ENCODE assay signal across 29 cellular contexts in genomic region chr15:65769482-65769881, GRCh38.
"Had no signal": no experiment of that assay in that cellular context is flagged by ENCODE, and none has a peak within 500 bp of the region (broad histone marks: within the 10 kb centered on the region; RNA-seq: fewer than 3 reads in every experiment).

No MANE protein-coding gene starts in this region.

- FAIRE-seq: astrocyte, bronchial epithelial cell, frontal cortex had no signal

- H3K4me3 ChIP-seq: coronary artery, dorsolateral prefrontal cortex had no signal

- ATAC-seq: activated CD4-positive, CD25-positive, alpha-beta regulatory T cell treated with anti-CD3 and anti-CD28 coated beads, Interleukin-2, amount 50 U/mL, for 24 hours; activated CD8-positive, alpha-beta T cell treated with anti-CD3 and anti-CD28 coated beads for 36 hours; activated T-cell treated with anti-CD3 and anti-CD28 coated beads, Interleukin-2, amount 50 U/mL, for 4 hours; activated T-helper 17 cell treated with anti-CD3 and anti-CD28 coated beads, Interleukin-2, amount 50 U/mL, for 72 hours; esophagus mucosa had no signal

- H3K27me3 ChIP-seq: brain microvascular endothelial cell, dorsolateral prefrontal cortex had no signal

- H3K36me3 ChIP-seq: brain microvascular endothelial cell, WERI-Rb-1 had no signal

- H3K27ac ChIP-seq: brain microvascular endothelial cell, coronary artery, dorsolateral prefrontal cortex, WERI-Rb-1 had no signal

- DNase-seq: activated B cell treated with CpG ODN at 0.5 μM for 24 hours; activated CD4-positive, alpha-beta T cell treated with anti-CD3 and anti-CD28 coated beads for 48 hours; activated CD4-positive, alpha-beta T cell treated with anti-CD3 and anti-CD28 coated beads, Interleukin-2, amount 50 U/mL, for 1 hour; activated CD4-positive, alpha-beta T cell treated with anti-CD3 and anti-CD28 coated beads, Interleukin-2, amount 50 U/mL, for 48 hours; activated CD8-positive, alpha-beta memory T cell treated with anti-CD3 and anti-CD28 coated beads for 24 hours; activated CD8-positive, alpha-beta T cell treated with anti-CD3 and anti-CD28 coated beads for 36 hours; activated effector memory CD4-positive, alpha-beta T cell treated with Interleukin-2 at 50 U/mL for 16 hours; activated gamma-delta T cell treated with Interleukin-2 at 50 U/mL for 16 hours; activated naive CD4-positive, alpha-beta T cell treated with anti-CD3 and anti-CD28 coated beads, Interleukin-2, amount 50 U/mL, for 16 hours; activated naive CD4-positive, alpha-beta T cell treated with Interleukin-2 at 50 U/mL for 16 hours; activated T-cell treated with anti-CD3 and anti-CD28 coated beads, Interleukin-2, amount 50 U/mL, for 4 hours; amniotic stem cell; anterior cingulate cortex; brain microvascular endothelial cell; dorsolateral prefrontal cortex; effector memory CD4-positive, alpha-beta T cell; endodermal cell; foreskin fibroblast; head of caudate nucleus; hippocampal formation; T1000; WERI-Rb-1 had no signal
